In genomic region chr17:42249681-42250446, GRCh38 we compare ENCODE assay signal across 10 cellular contexts. TPM values are rescaled to one million over a fixed set of nuclear protein-coding genes. Genes with fewer than 3 reads are reported as not detected.
DNase-seq lines count a peak whose midpoint lies in the region; ATAC-seq and TF ChIP-seq lines count a peak whose summit lies in the region.
"Had no signal": no experiment of that assay in that cellular context is flagged by ENCODE, and none has a peak within 500 bp of the region (broad histone marks: within the 10 kb centered on the region; RNA-seq: fewer than 3 reads in every experiment).

No MANE protein-coding gene starts in this region.

- H3K36me3 ChIP-seq in mucosa of rectum (ENCODE audit: control insufficient read depth in 2 of 2, insufficient read depth in 2 of 2, low read length in 2 of 2) (no peaks in the 10 kb centered on the region), tibial artery (no peaks in the 10 kb centered on the region)

- peaks cover 3% of the 10 kb centered on the region for H3K9me3 Mint-ChIP-seq in activated naive CD4-positive, alpha-beta T cell treated with anti-CD3 and anti-CD28 coated beads for 36 hours

- TF ChIP-seq CTCF in tibial artery (IDR thresholded peaks at IDR 0.05): no peak

- peaks cover 11% of the 10 kb centered on the region for H3K36me3 Mint-ChIP-seq in activated naive CD4-positive, alpha-beta T cell treated with anti-CD3 and anti-CD28 coated beads for 36 hours (ENCODE audit: low read depth)

- peaks cover 72% of the 10 kb centered on the region for H3K4me1 Mint-ChIP-seq in activated naive CD4-positive, alpha-beta T cell treated with anti-CD3 and anti-CD28 coated beads for 36 hours (ENCODE audit: low read depth)

- ATAC-seq in GM21381 (IDR thresholded peaks at IDR 0.05; ENCODE audit: unreplicated experiment) (no peak), HG03025 (IDR thresholded peaks at IDR 0.05; ENCODE audit: low FRiP score, unreplicated experiment) (no peak)

- CTCF ChIA-PET in activated naive CD4-positive, alpha-beta T cell treated with anti-CD3 and anti-CD28 coated beads for 36 hours (lab: Charles Lee): interaction anchor here (0.5 to 6.7 kb wide), 5 partner anchors 22 to 111 kb away, joined by 3 to 46 read pairs (median 3); no protein-coding TSS in a partner anchor

- H3K27me3 Mint-ChIP-seq in activated naive CD4-positive, alpha-beta T cell treated with anti-CD3 and anti-CD28 coated beads for 36 hours (ENCODE audit: low read depth): no peaks in the 10 kb centered on the region

- H3K9me3 ChIP-seq in mucosa of rectum (ENCODE audit: control insufficient read depth in 2 of 2, low read length in 2 of 2) (no peaks in the 10 kb centered on the region), tibial artery (no peaks in the 10 kb centered on the region)

- no peak overlapping the region for H3K9ac ChIP-seq in mucosa of rectum (ENCODE audit: low read depth in 1 of 2, low read length in 2 of 2)

- peaks cover 3 to 8% of the 10 kb centered on the region in 2 donors for H3K4me1 ChIP-seq in mucosa of rectum (ENCODE audit: control insufficient read depth in 2 of 2, insufficient read depth in 2 of 2, low read length in 2 of 2)
- peaks cover 0 to 46% (median 31%) of the 10 kb centered on the region in 4 donors for H3K4me1 ChIP-seq in tibial artery

- no peak overlapping the region for H3K4me3 ChIP-seq in mucosa of rectum (ENCODE audit: low read length in 2 of 2)
- H3K4me3 ChIP-seq in tibial artery: no peak overlapping the region

- H3K4me3 Mint-ChIP-seq in activated naive CD4-positive, alpha-beta T cell treated with anti-CD3 and anti-CD28 coated beads for 36 hours: peak overlapping the region; percentile 74

- H3K27me3 ChIP-seq in mucosa of rectum (ENCODE audit: control insufficient read depth in 2 of 2, insufficient read depth in 2 of 2, low read length in 2 of 2) (no peaks in the 10 kb centered on the region), tibial artery (no peaks in the 10 kb centered on the region)

- peak overlapping the region; percentile 97 for H3K27ac Mint-ChIP-seq in activated naive CD4-positive, alpha-beta T cell treated with anti-CD3 and anti-CD28 coated beads for 36 hours

- H3K27ac ChIP-seq in mucosa of rectum (ENCODE audit: low read depth in 2 of 2, low read length in 2 of 2): peak overlapping the region; percentile 21 to 29
- H3K27ac ChIP-seq in tibial artery: peak overlapping the region; percentile 80 to 84

- intact Hi-C loops in activated naive CD4-positive, alpha-beta T cell treated with anti-CD3 and anti-CD28 coated beads for 36 hours (cut with micrococcal nuclease): loop anchor here (2.0 to 5.0 kb wide), 2 partner anchors 129 to 427 kb away; partner anchors contain the start of gene PLEKHH3
- intact Hi-C loops in tibial artery (cut with DNase I; ENCODE audit: low total_unique reads): no loop called here

- DNase-seq in activated gamma-delta T cell treated with Interleukin-2 at 50 U/mL for 16 hours (peak; percentile 19), activated gamma-delta T cell (lab: John Stamatoyannopoulos, UW) (no peak), tibial artery (no peak), SKM-1 treated with dmso at 0.1 percent for 144 hours (lab: John Stamatoyannopoulos, UW; ENCODE audit: unreplicated experiment) (no peak)
- peak; percentile 77 for DNase-seq in activated naive CD4-positive, alpha-beta T cell treated with anti-CD3 and anti-CD28 coated beads for 36 hours
- DNase-seq: NCI-H1105, trophoblast cell had no signal

RNA-seq across cellular contexts. Expression of gene STAT5B, which starts 26.3 kb away (rescaled TPM):
- total RNA-seq in activated naive CD4-positive, alpha-beta T cell treated with anti-CD3 and anti-CD28 coated beads for 36 hours: 100 to 1,000 TPM; 185 to 192 TPM

RNA-seq across cellular contexts. Expression of gene STAT5A, which starts 38.4 kb away (rescaled TPM):
- total RNA-seq in activated naive CD4-positive, alpha-beta T cell treated with anti-CD3 and anti-CD28 coated beads for 36 hours: 100 to 1,000 TPM; 165 to 174 TPM

RNA-seq across cellular contexts. Expression of gene GHDC, which starts 55.6 kb away (rescaled TPM):
- 1 to 10 TPM; 9.0 to 9.7 TPM for total RNA-seq in activated naive CD4-positive, alpha-beta T cell treated with anti-CD3 and anti-CD28 coated beads for 36 hours

Comparison
In these comparisons a context has a peak if more than half of its experiments do, and no peak if none do; other contexts are left out.
1. DNase-seq: peak in activated gamma-delta T cell treated with Interleukin-2 at 50 U/mL for 16 hours (single experiment) and activated naive CD4-positive, alpha-beta T cell treated with anti-CD3 and anti-CD28 coated beads for 36 hours (single experiment); none in activated gamma-delta T cell (single experiment), tibial artery (0 of 2) and SKM-1 treated with dmso at 0.1 percent for 144 hours (single experiment).